Comparison of ENCODE assay signal across 12 cellular contexts in genomic region chr17:27846042-27846655, GRCh38. TPM values are rescaled to one million over a fixed set of nuclear protein-coding genes. Genes with fewer than 3 reads are reported as not detected.
DNase-seq lines count a peak whose midpoint lies in the region; ATAC-seq and TF ChIP-seq lines count a peak whose summit lies in the region.
"Had no signal": no experiment of that assay in that cellular context is flagged by ENCODE, and none has a peak within 500 bp of the region (broad histone marks: within the 10 kb centered on the region; RNA-seq: fewer than 3 reads in every experiment).

No MANE protein-coding gene starts in this region.

- H3K9ac ChIP-seq in BLaER1 treated with 17β-estradiol and CSF1 and Interleukin-3, amounts not matched to agents 10 nM and 100 nM: peak overlapping the region; percentile 26 to 71 (median 60); a peak in 21 of 22 replicates

- TF ChIP-seq CTCF in natural killer cell (IDR thresholded peaks at IDR 0.05) (no peak), HFFc6 (IDR thresholded peaks at IDR 0.05) (no peak)

- intact Hi-C loops in activated T-helper 1 cell treated with anti-CD3 and anti-CD28 coated beads, Interleukin-12 subunit alpha, Interleukin-12 subunit beta, Interleukin-2, Interleukin-4 antibody, amounts not matched to agents 30 ng/mL and 10 ng/mL and 1 ng/mL, durations not matched to agents 14 hours and 24 hours and 36 hours (cut with micrococcal nuclease): loop anchor here (2.0 kb wide), 1 partner anchor 35 kb away; no protein-coding TSS in a partner anchor
- intact Hi-C loops in natural killer cell (cut with micrococcal nuclease): no loop called here

- peak overlapping the region; percentile 67 to 86 (median 79) for H3K4me2 ChIP-seq in BLaER1 treated with 17β-estradiol and CSF1 and Interleukin-3, amounts not matched to agents 10 nM and 100 nM

- H3K4me1 ChIP-seq in BLaER1 treated with 17β-estradiol and CSF1 and Interleukin-3, amounts not matched to agents 10 nM and 100 nM: peaks cover 0 to 30% (median 18%) of the 10 kb centered on the region in 10 experiments; a peak in 19 of 20 replicates
- H3K4me1 ChIP-seq: tibial artery had no signal

- peaks cover 7 to 22% (median 15%) of the 10 kb centered on the region in 11 experiments; a peak in 20 of 22 replicates for H3K9me3 ChIP-seq in BLaER1 treated with 17β-estradiol and CSF1 and Interleukin-3, amounts not matched to agents 10 nM and 100 nM (replicated peaks in 1 of 11)
- H3K9me3 ChIP-seq: tibial artery had no signal

- peaks cover 24% of the 10 kb centered on the region for H3K4me1 Mint-ChIP-seq in T-helper 1 cell treated with Interleukin-12 subunit alpha and Interleukin-12 subunit beta and Interleukin-4 antibody, amounts not matched to agents 30 μg/mL and 1 μg/mL, for 36 hours (ENCODE audit: low read depth)
- H3K4me1 Mint-ChIP-seq in activated T-helper 1 cell treated with anti-CD3 and anti-CD28 coated beads, Interleukin-12 subunit alpha, Interleukin-12 subunit beta, Interleukin-2, Interleukin-4 antibody, amounts not matched to agents 30 ng/mL and 10 ng/mL and 1 ng/mL, durations not matched to agents 14 hours and 24 hours and 36 hours (ENCODE audit: low read depth): peaks cover 30% of the 10 kb centered on the region
- H3K4me1 Mint-ChIP-seq in natural killer cell: peaks cover 29 to 41% of the 10 kb centered on the region in 2 donors
- no peaks in the 10 kb centered on the region for H3K4me1 Mint-ChIP-seq in HFFc6 (ENCODE audit: low read depth)

- peak overlapping the region; percentile 39 to 60 (median 51); a peak in 19 of 20 replicates for H3K4me3 ChIP-seq in BLaER1 treated with 17β-estradiol and CSF1 and Interleukin-3, amounts not matched to agents 10 nM and 100 nM
- H3K4me3 ChIP-seq: tibial artery had no signal

- H3K27me3 Mint-ChIP-seq in T-helper 1 cell treated with Interleukin-12 subunit alpha and Interleukin-12 subunit beta and Interleukin-4 antibody, amounts not matched to agents 30 μg/mL and 1 μg/mL, for 36 hours (ENCODE audit: low read depth): peaks cover 10% of the 10 kb centered on the region
- H3K27me3 Mint-ChIP-seq in activated T-helper 1 cell treated with anti-CD3 and anti-CD28 coated beads, Interleukin-12 subunit alpha, Interleukin-12 subunit beta, Interleukin-2, Interleukin-4 antibody, amounts not matched to agents 30 ng/mL and 10 ng/mL and 1 ng/mL, durations not matched to agents 14 hours and 24 hours and 36 hours (ENCODE audit: insufficient read depth): peaks cover 11% of the 10 kb centered on the region
- peaks cover 0 to 4% of the 10 kb centered on the region in 2 donors for H3K27me3 Mint-ChIP-seq in natural killer cell (ENCODE audit: low read depth in 2 of 2)
- peaks cover 15% of the 10 kb centered on the region for H3K27me3 Mint-ChIP-seq in HFFc6 (ENCODE audit: insufficient read depth)

- H4K20me1 ChIP-seq in BLaER1 treated with 17β-estradiol and CSF1 and Interleukin-3, amounts not matched to agents 10 nM and 100 nM: no peaks in the 10 kb centered on the region

- peak; percentile 16 for DNase-seq in activated T-helper 1 cell treated with anti-CD3 and anti-CD28 coated beads, Interleukin-12 subunit alpha, Interleukin-12 subunit beta, Interleukin-2, Interleukin-4 antibody, amounts not matched to agents 30 ng/mL and 10 ng/mL and 1 ng/mL, durations not matched to agents 14 hours and 24 hours and 36 hours (ENCODE audit: low spot score)
- DNase-seq in natural killer cell (peak; percentile 21), HFFc6 (no peak), nucleus accumbens (lab: John Stamatoyannopoulos, UW) (no peak), SKM-1 (lab: John Stamatoyannopoulos, UW; ENCODE audit: unreplicated experiment) (no peak)
- DNase-seq: NK-92 treated with Interleukin-12 subunit alpha and Interleukin-12 subunit beta, amount 100 ng/mL, for 24 hours; tibial artery had no signal

- H3K36me3 Mint-ChIP-seq in T-helper 1 cell treated with Interleukin-12 subunit alpha and Interleukin-12 subunit beta and Interleukin-4 antibody, amounts not matched to agents 30 μg/mL and 1 μg/mL, for 36 hours (ENCODE audit: low read depth): peaks cover 1% of the 10 kb centered on the region
- no peaks in the 10 kb centered on the region for H3K36me3 Mint-ChIP-seq in activated T-helper 1 cell treated with anti-CD3 and anti-CD28 coated beads, Interleukin-12 subunit alpha, Interleukin-12 subunit beta, Interleukin-2, Interleukin-4 antibody, amounts not matched to agents 30 ng/mL and 10 ng/mL and 1 ng/mL, durations not matched to agents 14 hours and 24 hours and 36 hours (ENCODE audit: low read depth)
- H3K36me3 Mint-ChIP-seq in natural killer cell (no peaks in the 10 kb centered on the region), HFFc6 (ENCODE audit: low read depth) (no peaks in the 10 kb centered on the region)

- no peaks in the 10 kb centered on the region for H3K9me3 Mint-ChIP-seq in T-helper 1 cell treated with Interleukin-12 subunit alpha and Interleukin-12 subunit beta and Interleukin-4 antibody, amounts not matched to agents 30 μg/mL and 1 μg/mL, for 36 hours
- peaks cover 4% of the 10 kb centered on the region for H3K9me3 Mint-ChIP-seq in activated T-helper 1 cell treated with anti-CD3 and anti-CD28 coated beads, Interleukin-12 subunit alpha, Interleukin-12 subunit beta, Interleukin-2, Interleukin-4 antibody, amounts not matched to agents 30 ng/mL and 10 ng/mL and 1 ng/mL, durations not matched to agents 14 hours and 24 hours and 36 hours
- H3K9me3 Mint-ChIP-seq in natural killer cell (no peaks in the 10 kb centered on the region), HFFc6 (no peaks in the 10 kb centered on the region; the same call in 1 of the 2 replicates)

- H3K36me3 ChIP-seq in BLaER1 treated with 17β-estradiol and CSF1 and Interleukin-3, amounts not matched to agents 10 nM and 100 nM: no peaks in the 10 kb centered on the region
- H3K36me3 ChIP-seq: tibial artery had no signal

- ATAC-seq in natural killer cell (peak; percentile 64 to 81 (median 64)), GM21526 (IDR thresholded peaks at IDR 0.05; ENCODE audit: low FRiP score, unreplicated experiment) (no peak)
- ATAC-seq: esophagus mucosa, HCT116 had no signal

- H3K4me3 Mint-ChIP-seq in T-helper 1 cell treated with Interleukin-12 subunit alpha and Interleukin-12 subunit beta and Interleukin-4 antibody, amounts not matched to agents 30 μg/mL and 1 μg/mL, for 36 hours: peak overlapping the region; percentile 58
- peak overlapping the region; percentile 79 for H3K4me3 Mint-ChIP-seq in activated T-helper 1 cell treated with anti-CD3 and anti-CD28 coated beads, Interleukin-12 subunit alpha, Interleukin-12 subunit beta, Interleukin-2, Interleukin-4 antibody, amounts not matched to agents 30 ng/mL and 10 ng/mL and 1 ng/mL, durations not matched to agents 14 hours and 24 hours and 36 hours
- H3K4me3 Mint-ChIP-seq in natural killer cell (peak overlapping the region; percentile 89), HFFc6 (no peak overlapping the region)

- H3K27ac Mint-ChIP-seq in T-helper 1 cell treated with Interleukin-12 subunit alpha and Interleukin-12 subunit beta and Interleukin-4 antibody, amounts not matched to agents 30 μg/mL and 1 μg/mL, for 36 hours: peak overlapping the region; percentile 53
- H3K27ac Mint-ChIP-seq in activated T-helper 1 cell treated with anti-CD3 and anti-CD28 coated beads, Interleukin-12 subunit alpha, Interleukin-12 subunit beta, Interleukin-2, Interleukin-4 antibody, amounts not matched to agents 30 ng/mL and 10 ng/mL and 1 ng/mL, durations not matched to agents 14 hours and 24 hours and 36 hours: peak overlapping the region; percentile 86
- peak overlapping the region; percentile 82 to 87 for H3K27ac Mint-ChIP-seq in natural killer cell
- no peak overlapping the region for H3K27ac Mint-ChIP-seq in HFFc6

- peak overlapping the region in 10 of 11 experiments; percentile 20 to 79 (median 71); a peak in 18 of 22 replicates for H3K27ac ChIP-seq in BLaER1 treated with 17β-estradiol and CSF1 and Interleukin-3, amounts not matched to agents 10 nM and 100 nM
- H3K27ac ChIP-seq: tibial artery had no signal

- H3K27me3 ChIP-seq in BLaER1 treated with 17β-estradiol and CSF1 and Interleukin-3, amounts not matched to agents 10 nM and 100 nM: no peaks in the 10 kb centered on the region
- H3K27me3 ChIP-seq: tibial artery had no signal

RNA-seq across cellular contexts. Expression of gene NOS2, which starts 45.8 kb away (rescaled TPM):
- not detected in 2 replicates for total RNA-seq in activated T-helper 1 cell treated with anti-CD3 and anti-CD28 coated beads, Interleukin-12 subunit alpha, Interleukin-12 subunit beta, Interleukin-2, Interleukin-4 antibody, amounts not matched to agents 30 ng/mL and 10 ng/mL and 1 ng/mL, durations not matched to agents 14 hours and 24 hours and 36 hours
- total RNA-seq in natural killer cell: under 1 TPM in 2 of 3 donors, not detected in 1; 0.19 to 0.20 TPM
- total RNA-seq in HFFc6 (2021; fragmentation: NEBNext Ultra II Directional; extraction: Animal tissue kit (Norgen Biotek cat#: 25700)): not detected
- total RNA-seq: esophagus mucosa had no signal

RNA-seq across cellular contexts. Expression of gene LYRM9, which starts 47.0 kb away (rescaled TPM):
- total RNA-seq in activated T-helper 1 cell treated with anti-CD3 and anti-CD28 coated beads, Interleukin-12 subunit alpha, Interleukin-12 subunit beta, Interleukin-2, Interleukin-4 antibody, amounts not matched to agents 30 ng/mL and 10 ng/mL and 1 ng/mL, durations not matched to agents 14 hours and 24 hours and 36 hours: 1.9 and 2.9 TPM in 2 replicates
- total RNA-seq in natural killer cell: 10 to 100 TPM in 1 of 3 donors, 1 to 10 TPM in 2; 7.8 to 13.0 (median 9.3) TPM
- total RNA-seq in HFFc6 (2021; fragmentation: NEBNext Ultra II Directional; extraction: Animal tissue kit (Norgen Biotek cat#: 25700)): 1 to 10 TPM; 2.2 to 3.6 (median 2.9) TPM

Comparison
In these comparisons a context has a peak if more than half of its experiments do, and no peak if none do; other contexts are left out.
1. DNase-seq: peak in activated T-helper 1 cell treated with anti-CD3 and anti-CD28 coated beads, Interleukin-12 subunit alpha, Interleukin-12 subunit beta, Interleukin-2, Interleukin-4 antibody, amounts not matched to agents 30 ng/mL and 10 ng/mL and 1 ng/mL, durations not matched to agents 14 hours and 24 hours and 36 hours (single experiment) and natural killer cell (single experiment); none in HFFc6 (single experiment), nucleus accumbens (0 of 56) and SKM-1 (single experiment).